In the genomic region with DNA sequence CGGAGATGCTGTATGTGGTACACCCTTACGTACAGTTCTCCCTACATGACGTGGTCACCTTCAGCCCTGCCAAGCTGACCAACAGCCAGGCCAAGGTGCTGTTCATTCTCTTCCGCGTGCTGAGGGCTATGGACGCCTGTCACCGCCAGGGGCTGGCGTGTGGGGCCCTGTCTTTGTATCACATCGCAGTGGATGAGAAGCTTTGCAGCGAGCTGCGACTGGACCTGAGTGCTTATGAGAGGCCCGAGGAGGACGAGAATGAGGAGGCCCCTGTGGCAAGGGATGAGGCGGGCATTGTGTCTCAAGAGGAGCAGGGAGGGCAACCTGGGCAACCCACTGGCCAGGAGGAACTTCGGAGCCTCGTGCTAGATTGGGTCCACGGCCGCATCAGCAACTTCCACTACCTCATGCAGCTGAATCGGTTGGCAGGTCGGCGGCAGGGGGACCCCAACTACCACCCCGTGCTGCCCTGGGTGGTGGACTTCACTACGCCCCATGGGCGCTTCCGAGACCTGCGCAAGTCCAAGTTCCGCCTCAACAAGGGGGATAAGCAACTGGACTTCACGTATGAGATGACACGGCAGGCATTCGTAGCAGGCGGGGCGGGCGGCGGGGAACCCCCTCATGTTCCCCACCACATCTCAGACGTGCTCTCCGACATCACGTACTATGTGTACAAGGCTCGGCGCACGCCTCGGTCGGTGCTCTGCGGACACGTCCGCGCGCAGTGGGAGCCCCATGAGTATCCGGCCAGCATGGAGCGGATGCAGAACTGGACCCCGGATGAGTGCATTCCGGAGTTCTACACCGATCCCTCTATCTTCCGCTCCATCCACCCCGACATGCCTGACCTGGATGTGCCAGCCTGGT, we compare ENCODE assay signal across 12 cellular contexts. TPM values are rescaled to one million over a fixed set of nuclear protein-coding genes. Genes with fewer than 3 reads are reported as not detected.
DNase-seq lines count a peak whose midpoint lies in the region; ATAC-seq, FAIRE-seq and TF ChIP-seq lines count a peak whose summit lies in the region.
"Had no signal": no experiment of that assay in that cellular context is flagged by ENCODE, and none has a peak within 500 bp of the region (broad histone marks: within the 10 kb centered on the region; RNA-seq: fewer than 3 reads in every experiment).

No MANE protein-coding gene starts in this region.

- peaks cover 0 to 26% (median 4%) of the 10 kb centered on the region in 3 donors for H3K36me3 Mint-ChIP-seq in naive thymus-derived CD8-positive, alpha-beta T cell

- H3K27ac Mint-ChIP-seq in naive thymus-derived CD8-positive, alpha-beta T cell, result peak overlapping the region in 9 of 10 donors; percentile 31 to 91 (median 68)

- ATAC-seq in naive thymus-derived CD8-positive, alpha-beta T cell, result no peak
- ATAC-seq in HG03280 (IDR thresholded peaks at IDR 0.05; ENCODE audit: unreplicated experiment) (no peak), GM19324 (IDR thresholded peaks at IDR 0.05; ENCODE audit: low FRiP score, unreplicated experiment) (no peak)

- H3K4me3 ChIP-seq in AG04449 (ENCODE audit: low read depth, low read length), result peak overlapping the region; percentile 63; the same call in 1 of the 2 replicates
- H3K4me3 ChIP-seq in bronchial epithelial cell (ENCODE audit: low read depth, low read length), result peak overlapping the region; percentile 46

- peak overlapping the region; percentile 65 to 87 (median 80) for H3K4me3 Mint-ChIP-seq in naive thymus-derived CD8-positive, alpha-beta T cell

- no peak for TF ChIP-seq CTCF in AG04449 (IDR thresholded peaks at IDR 0.05; ENCODE audit: insufficient read depth, low read length, missing control alignments)
- no peak for TF ChIP-seq CTCF in bronchial epithelial cell (IDR thresholded peaks at IDR 0.05; ENCODE audit: insufficient read depth, low read length, severe bottlenecking)

- CTCF ChIA-PET in AG04449 (lab: Yijun Ruan, JAX), result interaction anchor here (1.3 to 2.1 kb wide), 2 partner anchors 40 to 59 kb away, joined by 4 to 6 read pairs; no protein-coding TSS in a partner anchor

- POLR2A ChIA-PET in AG04449 (lab: Yijun Ruan, JAX), result interaction anchor here (0.6 to 1.7 kb wide), 2 partner anchors 9 to 12 kb away, joined by 3 to 14 read pairs; no protein-coding TSS in a partner anchor
- POLR2A ChIA-PET in naive thymus-derived CD8-positive, alpha-beta T cell (lab: Charles Lee), result interaction anchor here (1.5 to 3.7 kb wide), 4 partner anchors 9 to 104 kb away, joined by 6 to 31 read pairs (median 6); a partner anchor contains a TSS

- H3K27me3 Mint-ChIP-seq in naive thymus-derived CD8-positive, alpha-beta T cell, result no peaks in the 10 kb centered on the region

- DNase-seq in AG04449 (ENCODE audit: low read depth, low spot score) (no peak), HTR-8/SVneo (ENCODE audit: insufficient read length, low spot score) (no peak), bronchial epithelial cell (ENCODE audit: low read depth) (no peak), NCI-H524 (lab: John Stamatoyannopoulos, UW) (no peak)
- DNase-seq in naive thymus-derived CD8-positive, alpha-beta T cell, result peak in 1 of 10 donors; percentile 61
- DNase-seq in stimulated activated CD4-positive, alpha-beta T cell treated with anti-CD3 and anti-CD28 coated beads, Interleukin-2, amount 100 ng/mL, for 24 hours, result no peak
- DNase-seq: GDM1, NCI-H1092, T-helper 9 cell had no signal

- peak; percentile 67 for FAIRE-seq in HTR-8/SVneo (lab: Jason Lieb, UNC)
- no peak for FAIRE-seq in bronchial epithelial cell (lab: Jason Lieb, UNC)
- FAIRE-seq: colon had no signal

- H3K4me1 Mint-ChIP-seq in naive thymus-derived CD8-positive, alpha-beta T cell, result peaks cover 20 to 59% (median 46%) of the 10 kb centered on the region in 4 donors

- H3K9me3 Mint-ChIP-seq in naive thymus-derived CD8-positive, alpha-beta T cell, result no peaks in the 10 kb centered on the region

- H3K27me3 ChIP-seq in bronchial epithelial cell (ENCODE audit: control insufficient read depth, insufficient read depth, low read length), result no peaks in the 10 kb centered on the region

- H3K36me3 ChIP-seq in bronchial epithelial cell (ENCODE audit: control insufficient read depth, insufficient read depth, low read length), result peaks cover 11% of the 10 kb centered on the region

RNA-seq across cellular contexts. Expression of a gene that starts 1.4 kb away (rescaled TPM):
- 13.8 and 21.6 TPM in 2 replicates for total RNA-seq in bronchial epithelial cell
- 10 to 100 TPM; 48.2 to 50.7 TPM for total RNA-seq in naive thymus-derived CD8-positive, alpha-beta T cell
- polyA plus RNA-seq in naive thymus-derived CD8-positive, alpha-beta T cell, result 10 to 100 TPM in 1 of 3 donors, 1 to 10 TPM in 2; 6.8 to 20.6 (median 9.2) TPM

RNA-seq across cellular contexts. Expression of a gene that starts 15.7 kb away (rescaled TPM):
- 4.5 and 19.1 TPM in 2 replicates for total RNA-seq in bronchial epithelial cell
- not detected for total RNA-seq in naive thymus-derived CD8-positive, alpha-beta T cell
- polyA plus RNA-seq in naive thymus-derived CD8-positive, alpha-beta T cell, result not detected

RNA-seq across cellular contexts. Expression of a gene that starts 16.8 kb away (rescaled TPM):
- 0.79 and 1.5 TPM in 2 replicates for total RNA-seq in bronchial epithelial cell
- total RNA-seq in naive thymus-derived CD8-positive, alpha-beta T cell, result 1 to 10 TPM in 1 of 2 experiments, under 1 TPM in 1; 0.85 to 1.5 TPM
- polyA plus RNA-seq in naive thymus-derived CD8-positive, alpha-beta T cell, result under 1 TPM in 2 of 3 donors, not detected in 1; 0.10 to 0.25 TPM

RNA-seq across cellular contexts. Expression of a gene that starts 36.0 kb away (rescaled TPM):
- 51.3 and 112 TPM in 2 replicates for total RNA-seq in bronchial epithelial cell
- 10 to 100 TPM; 12.4 to 13.9 TPM for total RNA-seq in naive thymus-derived CD8-positive, alpha-beta T cell
- polyA plus RNA-seq in naive thymus-derived CD8-positive, alpha-beta T cell, result 10 to 100 TPM in 2 of 3 donors, 1 to 10 TPM in 1; 8.0 to 32.4 (median 21.7) TPM

RNA-seq across cellular contexts. Expression of a gene that starts 41.2 kb away (rescaled TPM):
- total RNA-seq in bronchial epithelial cell, result 57.7 and 71.0 TPM in 2 replicates
- 100 to 1,000 TPM; 523 to 532 TPM for total RNA-seq in naive thymus-derived CD8-positive, alpha-beta T cell
- polyA plus RNA-seq in naive thymus-derived CD8-positive, alpha-beta T cell, result 100 to 1,000 TPM; 133 to 227 (median 176) TPM
